8 cellular contexts compared by ENCODE assay signal in genomic region chr1:155255243-155256100, GRCh38. TPM values are rescaled to one million over a fixed set of nuclear protein-coding genes. Genes with fewer than 3 reads are reported as not detected.
DNase-seq lines count a peak whose midpoint lies in the region; ATAC-seq and TF ChIP-seq lines count a peak whose summit lies in the region.

Gene ENTREP3, minus strand, starts transcription at chr1:155255483. Its CDS starts 606 bp downstream, at chr1:155254877.

- TF ChIP-seq CTCF in foreskin keratinocyte (conservative IDR thresholded peaks at IDR 0.05) = no peak
- TF ChIP-seq CTCF in neural crest cell (conservative IDR thresholded peaks at IDR 0.05) = peak; percentile 50

- no peaks in the 10 kb centered on the region for H3K9me3 Mint-ChIP-seq in neural crest cell

- no peaks in the 10 kb centered on the region for H3K27me3 ChIP-seq in BLaER1
- no peaks in the 10 kb centered on the region for H3K27me3 ChIP-seq in MG63
- H3K27me3 ChIP-seq in foreskin keratinocyte = no peaks in the 10 kb centered on the region

- in situ Hi-C loops in SK-MEL-5 (cut with HindIII; ENCODE audit: low pct_unique_long_range_greater_than_20kb, low sequenced_read_pairs) = no loop called here

- H3K4me3 ChIP-seq in BLaER1 (peak within 1 kb of the TSS; percentile 77), MG63 (peak within 1 kb of the TSS; percentile 80)

- H3K27me3 Mint-ChIP-seq in neural crest cell (ENCODE audit: low read depth) = no peaks in the 10 kb centered on the region

- H3K9ac ChIP-seq in BLaER1 = peak within 1 kb of the TSS; percentile 82

- peaks cover 9% of the 10 kb centered on the region for H3K36me3 Mint-ChIP-seq in neural crest cell (ENCODE audit: low read depth)

- peaks cover 53% of the 10 kb centered on the region for H3K4me1 Mint-ChIP-seq in neural crest cell

- peaks cover 11% of the 10 kb centered on the region for H4K20me1 ChIP-seq in BLaER1

- DNase-seq in MG63 (peak; percentile 91), SK-MEL-5 (ENCODE audit: low read depth, low spot score) (peak; percentile 86), foreskin keratinocyte (peak in 1 of 2 donors; percentile 62), neural crest cell (ENCODE audit: low read depth, low spot score) (peak; percentile 86), substantia nigra (lab: John Stamatoyannopoulos, UW) (peak in 48 of 49 donors; percentile 47 to 93 (median 81))
- DNase-seq in activated naive CD4-positive, alpha-beta T cell treated with Interleukin-2 at 50 U/mL for 16 hours = peak; percentile 78

- H3K4me1 ChIP-seq in BLaER1 (peaks cover 57% of the 10 kb centered on the region), foreskin keratinocyte (no peaks in the 10 kb centered on the region)

- H3K4me2 ChIP-seq in BLaER1 = peak within 1 kb of the TSS; percentile 99

- ATAC-seq in GM19455 (IDR thresholded peaks at IDR 0.05; ENCODE audit: unreplicated experiment) (peak; percentile 64), foreskin keratinocyte (peak; percentile 58)

- H3K27ac Mint-ChIP-seq in neural crest cell (ENCODE audit: unreplicated experiment) = peak within 1 kb of the TSS; percentile 85

- H3K27ac ChIP-seq in BLaER1 = peak within 1 kb of the TSS; percentile 83
- H3K27ac ChIP-seq in foreskin keratinocyte = peak within 1 kb of the TSS; percentile 16
- H3K27ac ChIP-seq in substantia nigra (ENCODE audit: low read depth, low read length, poor library complexity, severe bottlenecking) = peak within 1 kb of the TSS; percentile 93

- H3K36me3 ChIP-seq in BLaER1 (peaks cover 45% of the 10 kb centered on the region), MG63 (peaks cover 52% of the 10 kb centered on the region)

- H3K9me3 ChIP-seq in BLaER1 (no peaks in the 10 kb centered on the region), MG63 (no peaks in the 10 kb centered on the region)

- peak within 1 kb of the TSS; percentile 88 for H3K4me3 Mint-ChIP-seq in neural crest cell

RNA-seq across cellular contexts. Expression of gene ENTREP3, which starts in this region (rescaled TPM):
- 7.7 and 9.2 TPM in 2 replicates for total RNA-seq in MG63 (2014; rRNA removed; shearing (Covaris generic); ENCODE audit: low replicate concordance)
- total RNA-seq in SK-MEL-5 (2014; rRNA removed; shearing (Covaris generic)) = 6.3 and 7.9 TPM in 2 replicates
- polyA plus RNA-seq in SK-MEL-5 (2015; cell fraction: cytosol; rRNA removed) = 83.4 and 97.7 TPM in 2 replicates
- polyA plus RNA-seq in SK-MEL-5 (2015; cell fraction: nucleus; rRNA removed) = 50.9 and 59.5 TPM in 2 replicates
- total RNA-seq in foreskin keratinocyte (23.4 and 23.6 TPM in 2 replicates), neural crest cell (93.1 and 94.3 TPM in 2 replicates)
- 40.0 and 44.8 TPM in 2 replicates for polyA plus RNA-seq in foreskin keratinocyte

Comparison
In these comparisons a context has a peak if more than half of its experiments do, and no peak if none do; other contexts are left out.
1. H3K27ac ChIP-seq: peak in every context shown above with its lines; median percentile 93 in substantia nigra; 83 in BLaER1; 16 in foreskin keratinocyte.